ENCODE assay signal across 8 cellular contexts in genomic region chr1:149174765-149175164, GRCh38.
DNase-seq lines count a peak whose midpoint lies in the region; ATAC-seq and TF ChIP-seq lines count a peak whose summit lies in the region.
"Not testable (repeated sequence)": the region's sequence is repeated elsewhere in the genome, so short reads cannot be mapped to it uniquely, and the experiment has no call there.

No MANE protein-coding gene starts in this region.

- not testable (repeated sequence) for H3K36me3 Mint-ChIP-seq in CD4-positive, CD25-positive, alpha-beta regulatory T cell; H9 (ENCODE audit: insufficient read depth in 1 of 3, low read depth in 3 of 3); activated CD4-positive, alpha-beta memory T cell treated with anti-CD3 and anti-CD28 coated beads for 36 hours; activated naive CD4-positive, alpha-beta T cell treated with anti-CD3 and anti-CD28 coated beads, Interleukin-2, amount 50 U/mL, for 24 hours; naive thymus-derived CD4-positive, alpha-beta T cell; stimulated activated memory B cell treated with anti-CD40 and anti-IgM and Interleukin-4, amounts not matched to agents 10 μg/mL and 1 μg/mL and 100 μg/mL, for 72 hours

- not testable (repeated sequence) for H3K4me1 Mint-ChIP-seq in CD4-positive, CD25-positive, alpha-beta regulatory T cell; H9; activated CD4-positive, alpha-beta memory T cell treated with anti-CD3 and anti-CD28 coated beads for 36 hours (ENCODE audit: low read depth); activated naive CD4-positive, alpha-beta T cell treated with anti-CD3 and anti-CD28 coated beads, Interleukin-2, amount 50 U/mL, for 24 hours; naive thymus-derived CD4-positive, alpha-beta T cell; stimulated activated memory B cell treated with anti-CD40 and anti-IgM and Interleukin-4, amounts not matched to agents 10 μg/mL and 1 μg/mL and 100 μg/mL, for 72 hours

- H4K5ac ChIP-seq in H9 (ENCODE audit: insufficient read length, low read depth, low read length) = not testable (repeated sequence)

- CTCF ChIA-PET in activated CD4-positive, alpha-beta memory T cell treated with anti-CD3 and anti-CD28 coated beads for 36 hours (lab: Charles Lee); naive thymus-derived CD4-positive, alpha-beta T cell (lab: Charles Lee): not testable (repeated sequence)

- not testable (repeated sequence) for H3T11ph ChIP-seq in H9 (ENCODE audit: low read length)

- H4K91ac ChIP-seq in H9 (ENCODE audit: insufficient read length, low read depth, low read length) = not testable (repeated sequence)

- not testable (repeated sequence) for H4K8ac ChIP-seq in H9 (replicated peaks; ENCODE audit: insufficient read length, low read depth, low read length)

- not testable (repeated sequence) for H2BK20ac ChIP-seq in H9 (ENCODE audit: low read depth, low read length, poor library complexity, severe bottlenecking)

- H3K18ac ChIP-seq in H9 (ENCODE audit: insufficient read length, low read depth, low read length) = not testable (repeated sequence)

- not testable (repeated sequence) for H3K23ac ChIP-seq in H9 (ENCODE audit: insufficient read length, low read depth, low read length)

- H2AK5ac ChIP-seq in H9 (ENCODE audit: insufficient read length, low read length) = not testable (repeated sequence)

- not testable (repeated sequence) for H3K23me2 ChIP-seq in H9 (ENCODE audit: insufficient read length, low read depth, low read length, poor library complexity, severe bottlenecking)

- H3K14ac ChIP-seq in H9 (ENCODE audit: insufficient read depth, low read length) = not testable (repeated sequence)

- WGBS in H9 (ENCODE audit: extremely low coverage, insufficient read length, low lambda C conversion rate) = no CpG with 5 or more reads among the region's 7 CpGs

- H3K4me1 ChIP-seq in CD4-positive, CD25-positive, alpha-beta regulatory T cell (ENCODE audit: control insufficient read depth, insufficient read depth, low read length, poor library complexity, severe bottlenecking); H9 (ENCODE audit: insufficient read depth, low read length); OCI-LY3 (ENCODE audit: low read length); endocrine pancreas (ENCODE audit: control insufficient read depth, insufficient read depth, low read length); naive thymus-derived CD4-positive, alpha-beta T cell (ENCODE audit: control insufficient read depth in 2 of 2, insufficient read depth in 2 of 2, low read length in 2 of 2): not testable (repeated sequence)

- peak in 2 of 3 donors; percentile 3 to 23 for DNase-seq in CD4-positive, CD25-positive, alpha-beta regulatory T cell
- not testable (repeated sequence) for DNase-seq in H9
- DNase-seq in activated CD4-positive, alpha-beta memory T cell treated with anti-CD3 and anti-CD28 coated beads for 36 hours = peak; percentile 36
- DNase-seq in naive thymus-derived CD4-positive, alpha-beta T cell = peak in 5 of 9 donors; percentile 37 to 70 (median 56)

- intact Hi-C loops in activated CD4-positive, alpha-beta memory T cell treated with anti-CD3 and anti-CD28 coated beads for 36 hours (cut with micrococcal nuclease); naive thymus-derived CD4-positive, alpha-beta T cell (cut with micrococcal nuclease): not testable (repeated sequence)

- not testable (repeated sequence) for H3K27me3 ChIP-seq in CD4-positive, CD25-positive, alpha-beta regulatory T cell (ENCODE audit: control insufficient read depth, insufficient read depth, low read length); H9 (ENCODE audit: insufficient read depth, low read length); OCI-LY3 (ENCODE audit: low read depth, low read length); endocrine pancreas (ENCODE audit: control insufficient read depth, insufficient read depth, low read length); naive thymus-derived CD4-positive, alpha-beta T cell (ENCODE audit: control insufficient read depth in 2 of 2, insufficient read depth in 2 of 2, low read length in 2 of 2)

- not testable (repeated sequence) for H3K79me1 ChIP-seq in H9 (ENCODE audit: insufficient read depth, low read depth, low read length, poor library complexity, severe bottlenecking)

- not testable (repeated sequence) for H2BK15ac ChIP-seq in H9 (ENCODE audit: low read depth, low read length)

- not testable (repeated sequence) for H3K9me3 ChIP-seq in CD4-positive, CD25-positive, alpha-beta regulatory T cell (ENCODE audit: control insufficient read depth in 2 of 2, low read length in 2 of 2); H9 (ENCODE audit: control insufficient read depth, low read depth, low read length); OCI-LY3 (ENCODE audit: insufficient read depth, low read length); endocrine pancreas (ENCODE audit: control insufficient read depth, low read length); naive thymus-derived CD4-positive, alpha-beta T cell (ENCODE audit: control insufficient read depth in 2 of 3, low read length in 3 of 3)

- POLR2A ChIA-PET in activated CD4-positive, alpha-beta memory T cell treated with anti-CD3 and anti-CD28 coated beads for 36 hours (lab: Charles Lee); naive thymus-derived CD4-positive, alpha-beta T cell (lab: Charles Lee): not testable (repeated sequence)

- H2BK120ac ChIP-seq in H9 (ENCODE audit: low read depth, low read length, poor library complexity, severe bottlenecking) = not testable (repeated sequence)

- H3K4me3 Mint-ChIP-seq in CD4-positive, CD25-positive, alpha-beta regulatory T cell = peak overlapping the region in 2 of 4 donors; percentile 78 to 81
- peak overlapping the region; percentile 54 to 72 for H3K4me3 Mint-ChIP-seq in H9
- H3K4me3 Mint-ChIP-seq in activated CD4-positive, alpha-beta memory T cell treated with anti-CD3 and anti-CD28 coated beads for 36 hours = peak overlapping the region; percentile 73
- peak overlapping the region; percentile 72 for H3K4me3 Mint-ChIP-seq in activated naive CD4-positive, alpha-beta T cell treated with anti-CD3 and anti-CD28 coated beads, Interleukin-2, amount 50 U/mL, for 24 hours
- H3K4me3 Mint-ChIP-seq in naive thymus-derived CD4-positive, alpha-beta T cell = peak overlapping the region in 4 of 10 donors; percentile 79 to 87 (median 86)
- H3K4me3 Mint-ChIP-seq in stimulated activated memory B cell treated with anti-CD40 and anti-IgM and Interleukin-4, amounts not matched to agents 10 μg/mL and 1 μg/mL and 100 μg/mL, for 72 hours = peak overlapping the region; percentile 70

- H3K9me3 Mint-ChIP-seq in CD4-positive, CD25-positive, alpha-beta regulatory T cell; H9; activated CD4-positive, alpha-beta memory T cell treated with anti-CD3 and anti-CD28 coated beads for 36 hours; activated naive CD4-positive, alpha-beta T cell treated with anti-CD3 and anti-CD28 coated beads, Interleukin-2, amount 50 U/mL, for 24 hours; naive thymus-derived CD4-positive, alpha-beta T cell; stimulated activated memory B cell treated with anti-CD40 and anti-IgM and Interleukin-4, amounts not matched to agents 10 μg/mL and 1 μg/mL and 100 μg/mL, for 72 hours: not testable (repeated sequence)

- not testable (repeated sequence) for H3K36me3 ChIP-seq in CD4-positive, CD25-positive, alpha-beta regulatory T cell (ENCODE audit: control insufficient read depth, insufficient read depth, low read length); OCI-LY3 (replicated peaks; ENCODE audit: low read depth, low read length); endocrine pancreas (ENCODE audit: control insufficient read depth, insufficient read depth, low read length); naive thymus-derived CD4-positive, alpha-beta T cell (ENCODE audit: control insufficient read depth in 2 of 3, insufficient read depth in 3 of 3, low read length in 3 of 3)

- not testable (repeated sequence) for H3K56ac ChIP-seq in H9 (ENCODE audit: insufficient read length, low read depth, low read length)

- not testable (repeated sequence) for TF ChIP-seq CTCF in H9 (conservative IDR thresholded peaks at IDR 0.05); OCI-LY3 (IDR thresholded peaks at IDR 0.05; ENCODE audit: low read depth, low read length)

- H3K27ac Mint-ChIP-seq in CD4-positive, CD25-positive, alpha-beta regulatory T cell; H9; stimulated activated memory B cell treated with anti-CD40 and anti-IgM and Interleukin-4, amounts not matched to agents 10 μg/mL and 1 μg/mL and 100 μg/mL, for 72 hours: not testable (repeated sequence)
- H3K27ac Mint-ChIP-seq in activated CD4-positive, alpha-beta memory T cell treated with anti-CD3 and anti-CD28 coated beads for 36 hours = peak overlapping the region; percentile 74
- peak overlapping the region; percentile 41 for H3K27ac Mint-ChIP-seq in activated naive CD4-positive, alpha-beta T cell treated with anti-CD3 and anti-CD28 coated beads, Interleukin-2, amount 50 U/mL, for 24 hours
- peak overlapping the region in 4 of 9 donors; percentile 78 to 98 (median 92) for H3K27ac Mint-ChIP-seq in naive thymus-derived CD4-positive, alpha-beta T cell

- ATAC-seq in CD4-positive, CD25-positive, alpha-beta regulatory T cell (ENCODE audit: low read depth in 2 of 2); naive thymus-derived CD4-positive, alpha-beta T cell; stimulated activated memory B cell treated with anti-CD40 and anti-IgM and Interleukin-4, amounts not matched to agents 10 μg/mL and 1 μg/mL and 100 μg/mL, for 72 hours: not testable (repeated sequence)

- H2AFZ ChIP-seq in H9 (ENCODE audit: low read length); OCI-LY3 (ENCODE audit: low read depth, low read length): not testable (repeated sequence)

- not testable (repeated sequence) for H3K4ac ChIP-seq in H9 (ENCODE audit: low read depth, low read length)

- H4K20me1 ChIP-seq in H9 (ENCODE audit: control insufficient read depth, insufficient read depth, insufficient read length); OCI-LY3 (ENCODE audit: insufficient read depth, low read length): not testable (repeated sequence)

- H2BK12ac ChIP-seq in H9 (ENCODE audit: insufficient read length, low read depth, low read length) = not testable (repeated sequence)

- not testable (repeated sequence) for H3K9ac ChIP-seq in H9 (ENCODE audit: extremely low read depth, insufficient read length, low read length); endocrine pancreas (ENCODE audit: control insufficient read depth, insufficient read depth, low read length)
- H3K9ac ChIP-seq in OCI-LY3 (ENCODE audit: low read length) = peak overlapping the region; percentile 34; the same call in 1 of the 2 replicates

- not testable (repeated sequence) for H3K79me2 ChIP-seq in H9 (ENCODE audit: insufficient read depth, low read length); OCI-LY3 (ENCODE audit: low read length)

- H3K4me2 ChIP-seq in H9 (ENCODE audit: insufficient read depth, insufficient read length, low read length) = not testable (repeated sequence)
- peak overlapping the region; percentile 62 for H3K4me2 ChIP-seq in OCI-LY3 (ENCODE audit: low read length)

- H3K27me3 Mint-ChIP-seq in CD4-positive, CD25-positive, alpha-beta regulatory T cell; H9 (ENCODE audit: low read depth); activated CD4-positive, alpha-beta memory T cell treated with anti-CD3 and anti-CD28 coated beads for 36 hours; activated naive CD4-positive, alpha-beta T cell treated with anti-CD3 and anti-CD28 coated beads, Interleukin-2, amount 50 U/mL, for 24 hours; naive thymus-derived CD4-positive, alpha-beta T cell; stimulated activated memory B cell treated with anti-CD40 and anti-IgM and Interleukin-4, amounts not matched to agents 10 μg/mL and 1 μg/mL and 100 μg/mL, for 72 hours: not testable (repeated sequence)

- H3K27ac ChIP-seq in CD4-positive, CD25-positive, alpha-beta regulatory T cell (ENCODE audit: insufficient read depth, low read length, poor library complexity, severe bottlenecking); H9 (ENCODE audit: insufficient read length, low read depth, low read length); OCI-LY3 (ENCODE audit: low read length): not testable (repeated sequence)
- H3K27ac ChIP-seq in naive thymus-derived CD4-positive, alpha-beta T cell (ENCODE audit: low read depth, low read length) = peak overlapping the region; percentile 48

- not testable (repeated sequence) for H2BK5ac ChIP-seq in H9 (ENCODE audit: insufficient read length, low read length)

- not testable (repeated sequence) for H3K4me3 ChIP-seq in CD4-positive, CD25-positive, alpha-beta regulatory T cell (ENCODE audit: low read depth, low read length); naive thymus-derived CD4-positive, alpha-beta T cell (ENCODE audit: low read length)
- peak overlapping the region; percentile 72 for H3K4me3 ChIP-seq in OCI-LY3 (ENCODE audit: low read length)
- peak overlapping the region; percentile 29 for H3K4me3 ChIP-seq in endocrine pancreas (ENCODE audit: control insufficient read depth, insufficient read depth, low read length)
